Comparison of ENCODE assay signal across 13 cellular contexts in the genomic region with DNA sequence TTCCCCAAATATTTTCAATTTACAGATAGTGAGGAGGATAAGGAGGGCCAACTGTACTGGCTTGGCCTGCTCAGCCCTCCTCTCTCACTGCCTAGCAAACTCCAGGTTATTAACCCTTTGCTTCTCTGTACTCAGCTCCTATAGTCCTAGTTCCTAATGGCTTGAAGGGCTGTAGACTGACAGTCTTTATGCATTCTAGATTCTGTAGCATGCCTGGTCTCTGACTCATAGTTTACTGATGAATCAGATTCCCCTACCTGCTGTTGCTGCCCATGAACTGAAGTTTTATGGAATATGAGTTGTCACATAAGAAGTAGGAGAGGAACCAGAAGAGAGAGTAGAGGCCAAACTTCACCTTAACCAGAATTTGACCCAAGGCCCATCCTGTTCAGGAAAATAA. TPM values are rescaled to one million over a fixed set of nuclear protein-coding genes. Genes with fewer than 3 reads are reported as not detected.
DNase-seq lines count a peak whose midpoint lies in the region; ATAC-seq and TF ChIP-seq lines count a peak whose summit lies in the region.
"Had no signal": no experiment of that assay in that cellular context is flagged by ENCODE, and none has a peak within 500 bp of the region (broad histone marks: within the 10 kb centered on the region; RNA-seq: fewer than 3 reads in every experiment).

No MANE protein-coding gene starts in this region.

- peaks cover 21% of the 10 kb centered on the region for H3K4me1 Mint-ChIP-seq in mesothelial cell of epicardium

- no peak for TF ChIP-seq CTCF in choroid plexus epithelial cell (conservative IDR thresholded peaks at IDR 0.05; ENCODE audit: low read depth, low read length)
- no peak for TF ChIP-seq CTCF in mesothelial cell of epicardium (IDR thresholded peaks at IDR 0.05; ENCODE audit: unreplicated experiment)

- peaks cover 3% of the 10 kb centered on the region for H3K36me3 Mint-ChIP-seq in mesothelial cell of epicardium

- H3K27ac Mint-ChIP-seq in mesothelial cell of epicardium: peak overlapping the region; percentile 87

- no peaks in the 10 kb centered on the region for H3K27me3 Mint-ChIP-seq in mesothelial cell of epicardium (ENCODE audit: low read depth)

- no peak overlapping the region for H3K4me3 Mint-ChIP-seq in mesothelial cell of epicardium

- H3K4me3 ChIP-seq in choroid plexus epithelial cell (ENCODE audit: low read depth, low read length): no peak overlapping the region
- H3K4me3 ChIP-seq: gastrocnemius medialis, right lobe of liver, uterus had no signal

- H3K9me3 Mint-ChIP-seq in mesothelial cell of epicardium: no peaks in the 10 kb centered on the region

- DNase-seq in Daoy (ENCODE audit: low read depth) (peak; percentile 76), NCI-H2196 (lab: John Stamatoyannopoulos, UW; ENCODE audit: unreplicated experiment) (peak; percentile 41), choroid plexus epithelial cell (ENCODE audit: low read depth) (peak; percentile 73), mesothelial cell of epicardium (ENCODE audit: low spot score in 2 of 2, unreplicated experiment in 2 of 2) (no peak), SHP77 treated with DMSO at 0.1 percent for 48 hours (lab: John Stamatoyannopoulos, UW) (no peak), nucleus accumbens (lab: John Stamatoyannopoulos, UW) (no peak), NCI-H446 treated with DMSO at 0.1 percent for 48 hours (lab: John Stamatoyannopoulos, UW) (no peak)
- DNase-seq: DMS153, gastrocnemius medialis, NCI-H187 treated with DMSO at 0.1 percent for 48 hours, right lobe of liver, uterus had no signal

- ATAC-seq in HG02623 (IDR thresholded peaks at IDR 0.05; ENCODE audit: unreplicated experiment): no peak
- ATAC-seq: gastrocnemius medialis had no signal

RNA-seq across cellular contexts. Expression of gene MAP3K13, which starts 27.1 kb away (rescaled TPM):
- 7.6 and 13.1 TPM in 2 replicates for total RNA-seq in Daoy (2014; rRNA removed; shearing (Covaris generic))
- 40.3 to 42.7 TPM (median 40.3 TPM) in 3 replicates for total RNA-seq in mesothelial cell of epicardium

Comparison
In these comparisons a context has a peak if more than half of its experiments do, and no peak if none do; other contexts are left out.
1. DNase-seq: peak in Daoy (single experiment), NCI-H2196 (single experiment) and choroid plexus epithelial cell (single experiment); none in mesothelial cell of epicardium (0 of 2), SHP77 treated with DMSO at 0.1 percent for 48 hours (single experiment), nucleus accumbens (0 of 56) and NCI-H446 treated with DMSO at 0.1 percent for 48 hours (single experiment).